8 cellular contexts compared by ENCODE assay signal in genomic region chr1:226186124-226187018, GRCh38. TPM values are rescaled to one million over a fixed set of nuclear protein-coding genes. Genes with fewer than 3 reads are reported as not detected.
A peak's percentile ranks its signal among the peaks of the same experiment; 100 is the strongest.
DNase-seq lines count a peak whose midpoint lies in the region; ATAC-seq and TF ChIP-seq lines count a peak whose summit lies in the region.

ACBD3 (minus strand) TSS chr1:226186741; CDS start chr1:226186675, 66 bp downstream.

- 0% methylated on average over 37 of the region's 75 CpGs for whole genome bisulfite sequencing in suprapubic skin

- no peak for TF ChIP-seq EP300 in suprapubic skin (IDR thresholded peaks at IDR 0.05)

- H3K27ac ChIP-seq in suprapubic skin: peak within 1 kb of the TSS; percentile 98

- TF ChIP-seq POLR2A in suprapubic skin (IDR thresholded peaks at IDR 0.05): peak; percentile 52 to 91

- TF ChIP-seq CTCF in GM10266 (IDR thresholded peaks at IDR 0.05; ENCODE audit: control insufficient read depth, insufficient read depth, low read depth, missing control alignments) (peak; percentile 15), suprapubic skin (IDR thresholded peaks at IDR 0.05) (no peak)

- H3K4me3 ChIP-seq in suprapubic skin: peak within 1 kb of the TSS; percentile 93

- H3K4me1 ChIP-seq in suprapubic skin: peaks cover 48% of the 10 kb centered on the region

- peak; percentile 96 for ATAC-seq in HG02610 (IDR thresholded peaks at IDR 0.05; ENCODE audit: unreplicated experiment)
- ATAC-seq in SK-N-SH treated with all-trans-retinoic acid at 6 μM for 48 hours: peak; percentile 96

- no peaks in the 10 kb centered on the region for H3K36me3 ChIP-seq in suprapubic skin

- DNase-seq in GM10266 (ENCODE audit: extremely low spot score) (peak; percentile 95), NCI-H1092 treated with DMSO at 0.1 percent for 48 hours (lab: John Stamatoyannopoulos, UW) (peak; percentile 97), globus pallidus (ENCODE audit: low spot score) (peak; percentile 89), occipital lobe (lab: John Stamatoyannopoulos, UW) (peak; percentile 84), suprapubic skin (ENCODE audit: low spot score in 2 of 2) (peak; percentile 92)
- peak; percentile 84 for DNase-seq in activated naive CD4-positive, alpha-beta T cell treated with anti-CD3 and anti-CD28 coated beads, Interleukin-2, amount 50 U/mL, for 16 hours

- no peaks in the 10 kb centered on the region for H3K27me3 ChIP-seq in suprapubic skin

- no peaks in the 10 kb centered on the region for H3K9me3 ChIP-seq in suprapubic skin

TF ChIP-seq in SK-N-SH treated with all-trans-retinoic acid at 6 μM for 48 hours, 23 proteins besides CTCF, POLR2A, EP300 and RAD21:
- TF ChIP-seq, protein P1, sequence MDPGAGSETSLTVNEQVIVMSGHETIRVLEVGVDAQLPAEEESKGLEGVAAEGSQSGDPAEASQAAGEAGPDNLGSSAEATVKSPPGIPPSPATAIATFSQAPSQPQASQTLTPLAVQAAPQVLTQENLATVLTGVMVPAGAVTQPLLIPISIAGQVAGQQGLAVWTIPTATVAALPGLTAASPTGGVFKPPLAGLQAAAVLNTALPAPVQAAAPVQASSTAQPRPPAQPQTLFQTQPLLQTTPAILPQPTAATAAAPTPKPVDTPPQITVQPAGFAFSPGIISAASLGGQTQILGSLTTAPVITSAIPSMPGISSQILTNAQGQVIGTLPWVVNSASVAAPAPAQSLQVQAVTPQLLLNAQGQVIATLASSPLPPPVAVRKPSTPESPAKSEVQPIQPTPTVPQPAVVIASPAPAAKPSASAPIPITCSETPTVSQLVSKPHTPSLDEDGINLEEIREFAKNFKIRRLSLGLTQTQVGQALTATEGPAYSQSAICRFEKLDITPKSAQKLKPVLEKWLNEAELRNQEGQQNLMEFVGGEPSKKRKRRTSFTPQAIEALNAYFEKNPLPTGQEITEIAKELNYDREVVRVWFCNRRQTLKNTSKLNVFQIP (CRISPR knock-in tag; IDR thresholded peaks at IDR 0.05; ENCODE audit: borderline replicate concordance, low read depth): no peak
- TF ChIP-seq ZNF70 (CRISPR knock-in tag; IDR thresholded peaks at IDR 0.05): no peak
- peak; percentile 43; the same call in 1 of the 2 replicates for TF ChIP-seq PATZ1 (CRISPR knock-in tag; IDR thresholded peaks at IDR 0.05; ENCODE audit: borderline replicate concordance)
- no peak for TF ChIP-seq CSDC2 (CRISPR knock-in tag; IDR thresholded peaks at IDR 0.05)
- no peak for TF ChIP-seq ZNF8 (CRISPR knock-in tag; IDR thresholded peaks at IDR 0.05)
- no peak for TF ChIP-seq BACH2 (CRISPR knock-in tag; IDR thresholded peaks at IDR 0.05; ENCODE audit: borderline replicate concordance)

RNA-seq across cellular contexts. Expression of gene ACBD3, which starts in this region (rescaled TPM):
- total RNA-seq in occipital lobe (47.4 TPM), suprapubic skin (10 to 100 TPM; 38.0 to 64.5 (median 42.4) TPM)

Comparison
In these comparisons a context has a peak if more than half of its experiments do, and no peak if none do; other contexts are left out.
1. Peak in every context shown above with its lines: DNase-seq, ATAC-seq, H3K4me3 ChIP-seq and H3K27ac ChIP-seq.